ENCODE assay signal across 8 cellular contexts in genomic region chr6:14706378-14706929, GRCh38.
DNase-seq lines count a peak whose midpoint lies in the region; ATAC-seq, FAIRE-seq and TF ChIP-seq lines count a peak whose summit lies in the region.

No MANE protein-coding gene starts in this region.

- ATAC-seq in GM21529 (IDR thresholded peaks at IDR 0.05; ENCODE audit: unreplicated experiment): no peak

- H3K27ac ChIP-seq in kidney (ENCODE audit: low read depth in 2 of 2, low read length in 2 of 2): no peak overlapping the region

- H3K9me3 Mint-ChIP-seq in activated naive CD4-positive, alpha-beta T cell treated with anti-CD3 and anti-CD28 coated beads, Interleukin-2, amount 50 U/mL, for 24 hours: no peaks in the 10 kb centered on the region

- H3K36me3 Mint-ChIP-seq in activated naive CD4-positive, alpha-beta T cell treated with anti-CD3 and anti-CD28 coated beads, Interleukin-2, amount 50 U/mL, for 24 hours: peaks cover 2% of the 10 kb centered on the region

- intact Hi-C loops in kidney (cut with DNase I): no loop called here

- peak overlapping the region; percentile 61 for H3K27ac Mint-ChIP-seq in activated naive CD4-positive, alpha-beta T cell treated with anti-CD3 and anti-CD28 coated beads, Interleukin-2, amount 50 U/mL, for 24 hours

- no peak overlapping the region for H3K4me3 ChIP-seq in kidney (ENCODE audit: low read length in 2 of 2)

- H3K4me1 Mint-ChIP-seq in activated naive CD4-positive, alpha-beta T cell treated with anti-CD3 and anti-CD28 coated beads, Interleukin-2, amount 50 U/mL, for 24 hours: peaks cover 34% of the 10 kb centered on the region

- H3K4me3 Mint-ChIP-seq in activated naive CD4-positive, alpha-beta T cell treated with anti-CD3 and anti-CD28 coated beads, Interleukin-2, amount 50 U/mL, for 24 hours: no peak overlapping the region

- H3K27me3 Mint-ChIP-seq in activated naive CD4-positive, alpha-beta T cell treated with anti-CD3 and anti-CD28 coated beads, Interleukin-2, amount 50 U/mL, for 24 hours: no peaks in the 10 kb centered on the region

- H3K9ac ChIP-seq in kidney (ENCODE audit: low read length in 2 of 2): no peak overlapping the region

- no peaks in the 10 kb centered on the region for H3K36me3 ChIP-seq in kidney (ENCODE audit: control insufficient read depth in 1 of 2, insufficient read depth in 2 of 2, low read length in 2 of 2)

- H3K9me3 ChIP-seq in kidney (ENCODE audit: control insufficient read depth in 1 of 2, low read length in 2 of 2): no peaks in the 10 kb centered on the region

- no peak for TF ChIP-seq CTCF in kidney (IDR thresholded peaks at IDR 0.05; ENCODE audit: borderline replicate concordance, extremely low read depth, insufficient read depth)

- H3K4me1 ChIP-seq in kidney (ENCODE audit: control insufficient read depth in 1 of 2, insufficient read depth in 1 of 2, low read depth in 1 of 2, low read length in 2 of 2): no peaks in the 10 kb centered on the region

- peak; percentile 84 for DNase-seq in NCI-H226
- peak; percentile 71 for DNase-seq in kidney
- peak in 2 of 3 experiments; percentile 58 to 61 for DNase-seq in stimulated activated CD4-positive, alpha-beta T cell treated with anti-CD3 and anti-CD28 coated beads, TNF-alpha, amount 100 ng/mL, for 4 hours (ENCODE audit: low read depth in 3 of 3)
- no peak for DNase-seq in NCI-H774 (lab: John Stamatoyannopoulos, UW)
- DNase-seq in OCI-M1 (lab: John Stamatoyannopoulos, UW): no peak
- no peak for DNase-seq in mesenteric fat pad (ENCODE audit: low spot score)

- FAIRE-seq in kidney (lab: Jason Lieb, UNC): no peak

Comparison
In these comparisons a context has a peak if more than half of its experiments do, and no peak if none do; other contexts are left out.
1. DNase-seq: peak in NCI-H226 (single experiment), kidney (single experiment) and stimulated activated CD4-positive, alpha-beta T cell treated with anti-CD3 and anti-CD28 coated beads, TNF-alpha, amount 100 ng/mL, for 4 hours (2 of 3); none in NCI-H774 (single experiment), OCI-M1 (single experiment) and mesenteric fat pad (single experiment).